Comparison of ENCODE assay signal across 1 cellular context in genomic region chr12:9925746-9926393, GRCh38.
TF ChIP-seq lines count a peak whose summit lies in the region.

No MANE protein-coding gene starts in this region.

TF ChIP-seq in GM23338, 12 proteins besides CTCF, POLR2A, EP300 and RAD21 (continued from another document):
- TF ChIP-seq ZNF462 (CRISPR knock-in tag; IDR thresholded peaks at IDR 0.05) (no peak), ZNF331 (CRISPR knock-in tag; IDR thresholded peaks at IDR 0.05; ENCODE audit: low read depth) (no peak), ZNF114 (CRISPR knock-in tag; IDR thresholded peaks at IDR 0.05) (no peak), EZH2 (IDR thresholded peaks at IDR 0.05; ENCODE audit: low read depth, unreplicated experiment) (no peak), CREB1 (CRISPR knock-in tag; IDR thresholded peaks at IDR 0.05; ENCODE audit: low read depth) (no peak), STAT1 (IDR thresholded peaks at IDR 0.05; ENCODE audit: unreplicated experiment) (no peak)
